ENCODE assay signal across 22 cellular contexts in genomic region chr5:137648361-137648760, GRCh38.
DNase-seq lines count a peak whose midpoint lies in the region; ATAC-seq and TF ChIP-seq lines count a peak whose summit lies in the region.
"Had no signal": no experiment of that assay in that cellular context is flagged by ENCODE, and none has a peak within 500 bp of the region (broad histone marks: within the 10 kb centered on the region; RNA-seq: fewer than 3 reads in every experiment).

No MANE protein-coding gene starts in this region.

- no peaks in the 10 kb centered on the region for H3K9me3 ChIP-seq in thyroid gland
- H3K9me3 ChIP-seq: lower lobe of right lung had no signal

- in situ Hi-C loops in KBM-7 (cut with MboI; ENCODE audit: low pct_unique_long_range_greater_than_20kb, low sequenced_read_pairs), result loop anchor here (25.0 kb wide), 1 partner anchor 414 kb away; no protein-coding TSS in a partner anchor

- H3K36me3 ChIP-seq in thyroid gland, result no peaks in the 10 kb centered on the region

- H3K27me3 ChIP-seq in thyroid gland, result no peaks in the 10 kb centered on the region
- H3K27me3 ChIP-seq: heart right ventricle, spleen had no signal

- TF ChIP-seq CTCF in thyroid gland (IDR thresholded peaks at IDR 0.05), result no peak

- ATAC-seq in HG03025 (IDR thresholded peaks at IDR 0.05; ENCODE audit: low FRiP score, unreplicated experiment), result no peak
- ATAC-seq: WTC11 had no signal

- H3K27ac ChIP-seq in cingulate gyrus (ENCODE audit: low read depth, low read length) (peak overlapping the region; percentile 73), thyroid gland (peak overlapping the region; percentile 83 to 90 (median 85))
- H3K27ac ChIP-seq: lower lobe of right lung, SK-N-MC, spleen had no signal

- no peak for TF ChIP-seq POLR2A in thyroid gland (IDR thresholded peaks at IDR 0.05)

- peaks cover 36 to 48% of the 10 kb centered on the region in 2 donors for H3K4me1 ChIP-seq in thyroid gland
- H3K4me1 ChIP-seq: lower lobe of right lung, spleen had no signal

- 75 to 81% methylated on average over 5 of the region's 5 CpGs for WGBS in thyroid gland, 2 donors

- no peak overlapping the region for H3K4me3 ChIP-seq in thyroid gland (replicated peaks in 1 of 3)
- H3K4me3 ChIP-seq: heart right ventricle, lower lobe of right lung, SK-N-MC, spleen had no signal

- DNase-seq in NCI-H524 (lab: John Stamatoyannopoulos, UW) (peak; percentile 4 to 45), NCI-H524 treated with DMSO at 0.1 percent for 48 hours (lab: John Stamatoyannopoulos, UW) (no peak), left kidney (ENCODE audit: low read depth, low spot score) (peak; percentile 33), thyroid gland (no peak), KBM-7 (no peak), OCI-M1 (lab: John Stamatoyannopoulos, UW) (no peak)
- DNase-seq: activated CD4-positive, alpha-beta memory T cell treated with anti-CD3 and anti-CD28 coated beads for 36 hours; activated gamma-delta T cell; AML-193; heart right ventricle; immature natural killer cell; lower lobe of right lung; NCI-H1105 treated with DMSO at 0.1 percent for 48 hours; NCI-H2081; NCI-H510A; spleen; stimulated activated CD4-positive, alpha-beta T cell treated with anti-CD3 and anti-CD28 coated beads, Interleukin-4, amount 100 ng/mL, for 1 hour; stimulated activated naive CD4-positive, alpha-beta T cell had no signal

- intact Hi-C loops in thyroid gland (cut with DNase I), result no loop called here

Comparison
In these comparisons a context has a peak if more than half of its experiments do, and no peak if none do; other contexts are left out.
1. DNase-seq: peak in NCI-H524 (2 of 2) and left kidney (single experiment); none in NCI-H524 treated with DMSO at 0.1 percent for 48 hours (single experiment), thyroid gland (0 of 2), KBM-7 (single experiment) and OCI-M1 (single experiment).